In genomic region chr15:36323607-36324006, GRCh38 we compare ENCODE assay signal across 15 cellular contexts.
"Had no signal": no experiment of that assay in that cellular context is flagged by ENCODE, and none has a peak within 500 bp of the region (broad histone marks: within the 10 kb centered on the region; RNA-seq: fewer than 3 reads in every experiment).

No MANE protein-coding gene starts in this region.

- H3K4me3 ChIP-seq: body of pancreas, coronary artery, hepatocyte, psoas muscle, sigmoid colon, stomach, thyroid gland had no signal

- DNase-seq: activated B cell treated with CpG ODN at 0.5 μM for 24 hours; activated CD4-positive, alpha-beta T cell treated with anti-CD3 and anti-CD28 coated beads, Interleukin-2, amount 10 ng/mL, durations not matched to agents 24 days and 14 days; activated naive CD4-positive, alpha-beta T cell treated with Interleukin-2 at 50 U/mL for 16 hours; activated naive CD8-positive, alpha-beta T cell treated with anti-CD3 and anti-CD28 coated beads, Interleukin-2, amount 50 U/mL, for 24 hours; body of pancreas; central memory CD4-positive, alpha-beta T cell; effector CD8-positive, alpha-beta T cell; kidney glomerular epithelial cell; psoas muscle; sigmoid colon; stimulated activated CD4-positive, alpha-beta T cell treated with anti-CD3 and anti-CD28 coated beads, Interleukin-4, amount 100 ng/mL, for 24 hours; stomach; thyroid gland had no signal

- ATAC-seq: activated naive CD8-positive, alpha-beta T cell treated with anti-CD3 and anti-CD28 coated beads, Interleukin-2, amount 50 U/mL, for 24 hours; body of pancreas; psoas muscle had no signal
